25 cellular contexts compared by ENCODE assay signal in genomic region chr1:33636209-33636608, GRCh38.
A peak's percentile ranks its signal among the peaks of the same experiment; 100 is the strongest.
DNase-seq lines count a peak whose midpoint lies in the region; ATAC-seq and TF ChIP-seq lines count a peak whose summit lies in the region.
"Had no signal": no experiment of that assay in that cellular context is flagged by ENCODE, and none has a peak within 500 bp of the region (broad histone marks: within the 10 kb centered on the region; RNA-seq: fewer than 3 reads in every experiment).

No MANE protein-coding gene starts in this region.

- H3F3A ChIP-seq in GM23338 (replicated peaks; ENCODE audit: low read depth), result no peaks in the 10 kb centered on the region

- TF ChIP-seq CTCF in GM23338 (conservative IDR thresholded peaks at IDR 0.05; ENCODE audit: low read depth in 2 of 2) (no peak), coronary artery (IDR thresholded peaks at IDR 0.05) (no peak), osteocyte (IDR thresholded peaks at IDR 0.05) (no peak)

- H3K4me1 Mint-ChIP-seq in GM23338, result peaks cover 29% of the 10 kb centered on the region
- H3K4me1 Mint-ChIP-seq in osteocyte (ENCODE audit: unreplicated experiment), result no peaks in the 10 kb centered on the region

- H3K79me2 ChIP-seq in GM23338 (replicated peaks; ENCODE audit: insufficient read depth), result no peaks in the 10 kb centered on the region

- H3K27ac ChIP-seq in GM23338 (ENCODE audit: low read depth) (no peak overlapping the region), coronary artery (no peak overlapping the region), iPS-20b (ENCODE audit: low read length) (no peak overlapping the region)
- H3K27ac ChIP-seq: 22Rv1, BLaER1 had no signal

- H2AFZ ChIP-seq in GM23338, result no peak overlapping the region

- H3K27me3 Mint-ChIP-seq in GM23338 (ENCODE audit: insufficient read depth, low read depth, poor library complexity), result peaks cover 10% of the 10 kb centered on the region
- peaks cover 11% of the 10 kb centered on the region for H3K27me3 Mint-ChIP-seq in osteocyte (ENCODE audit: unreplicated experiment)

- no peak for ATAC-seq in GM23338
- ATAC-seq: GM12878 had no signal

- H3K9ac ChIP-seq in iPS-20b (ENCODE audit: low read depth, low read length), result no peak overlapping the region
- H3K9ac ChIP-seq: BLaER1 had no signal

- no peak overlapping the region for H3K4me3 Mint-ChIP-seq in GM23338
- no peak overlapping the region for H3K4me3 Mint-ChIP-seq in osteocyte (ENCODE audit: unreplicated experiment)
- H3K4me3 Mint-ChIP-seq: CD14-positive monocyte; CD4-positive, alpha-beta memory T cell; CD4-positive, CD25-positive, alpha-beta regulatory T cell; CD8-positive, alpha-beta memory T cell had no signal

- peak overlapping the region; percentile 66; the same call in 1 of the 2 replicates for H3K4me2 ChIP-seq in GM23338
- H3K4me2 ChIP-seq: BLaER1 had no signal

- peaks cover 9% of the 10 kb centered on the region; the same call in 1 of the 2 replicates for H3K4me1 ChIP-seq in GM23338 (ENCODE audit: insufficient read depth)
- H3K4me1 ChIP-seq in iPS-20b (ENCODE audit: insufficient read depth, low read length), result peaks cover 18% of the 10 kb centered on the region
- H3K4me1 ChIP-seq: BE2C, BLaER1 had no signal

- H3K4me3 ChIP-seq in GM23338 (no peak overlapping the region), coronary artery (no peak overlapping the region), iPS-20b (ENCODE audit: low read length) (peak overlapping the region; percentile 29; the same call in 1 of the 2 replicates)
- H3K4me3 ChIP-seq: BLaER1, GM12878 had no signal

- no peaks in the 10 kb centered on the region for H4K20me1 ChIP-seq in GM23338 (replicated peaks; ENCODE audit: insufficient read depth)
- H4K20me1 ChIP-seq: BLaER1 had no signal

- H3K36me3 ChIP-seq in GM23338 (ENCODE audit: insufficient read depth), result no peaks in the 10 kb centered on the region
- H3K36me3 ChIP-seq in iPS-20b (ENCODE audit: insufficient read depth, low read depth, low read length), result no peaks in the 10 kb centered on the region
- H3K36me3 ChIP-seq: BE2C, BLaER1 had no signal

- DNase-seq in GM23338 (ENCODE audit: low spot score), result no peak
- peak; percentile 65 for DNase-seq in coronary artery (ENCODE audit: low spot score)
- peak; percentile 82 for DNase-seq in osteocyte (ENCODE audit: extremely low spot score, unreplicated experiment)
- no peak for DNase-seq in NCI-H69 (lab: John Stamatoyannopoulos, UW)
- no peak for DNase-seq in A172 (ENCODE audit: low spot score)
- DNase-seq in ureter (ENCODE audit: low spot score), result no peak
- DNase-seq: ACHN; BE2C; C1 segment of cervical spinal cord; CD4-positive, alpha-beta memory T cell; CD4-positive, CD25-positive, alpha-beta regulatory T cell; CD8-positive, alpha-beta memory T cell; COR-L47; DMS 273 treated with DMSO at 0.1 percent for 48 hours; DMS153; DMS53; DMS79; DND-41; EL; GDM1 had no signal

- H3K27ac Mint-ChIP-seq in GM23338 (no peak overlapping the region), osteocyte (ENCODE audit: unreplicated experiment) (no peak overlapping the region)
- H3K27ac Mint-ChIP-seq: CD14-positive monocyte; CD4-positive, CD25-positive, alpha-beta regulatory T cell; CD8-positive, alpha-beta memory T cell had no signal

- no peaks in the 10 kb centered on the region for H3K9me3 ChIP-seq in iPS-20b (ENCODE audit: insufficient read depth, low read depth, low read length)
- H3K9me3 ChIP-seq: BE2C, BLaER1 had no signal

- H3K9me3 Mint-ChIP-seq in GM23338, result no peaks in the 10 kb centered on the region; the same call in 2 of the 3 replicates
- no peaks in the 10 kb centered on the region for H3K9me3 Mint-ChIP-seq in osteocyte (ENCODE audit: unreplicated experiment)
- H3K9me3 Mint-ChIP-seq: CD14-positive monocyte; CD4-positive, alpha-beta memory T cell; CD8-positive, alpha-beta memory T cell had no signal

- peaks cover 16% of the 10 kb centered on the region; the same call in 1 of the 2 replicates for H3K9me2 ChIP-seq in GM23338 (ENCODE audit: insufficient read depth)

- H3K36me3 Mint-ChIP-seq in GM23338 (ENCODE audit: low read depth) (peaks cover 28% of the 10 kb centered on the region), osteocyte (ENCODE audit: unreplicated experiment) (no peaks in the 10 kb centered on the region)
- H3K36me3 Mint-ChIP-seq: CD14-positive monocyte; CD4-positive, alpha-beta memory T cell; CD4-positive, CD25-positive, alpha-beta regulatory T cell; CD8-positive, alpha-beta memory T cell had no signal

- H3K27me3 ChIP-seq in GM23338 (ENCODE audit: insufficient read depth) (no peaks in the 10 kb centered on the region), iPS-20b (ENCODE audit: insufficient read depth, low read length) (peaks cover 17% of the 10 kb centered on the region)
- H3K27me3 ChIP-seq: BLaER1 had no signal

TF ChIP-seq in GM23338, 12 proteins besides CTCF, POLR2A, EP300 and RAD21 (continues in another document):
- TF ChIP-seq NANOG (IDR thresholded peaks at IDR 0.05; ENCODE audit: borderline replicate concordance) (no peak), ZNF331 (CRISPR knock-in tag; IDR thresholded peaks at IDR 0.05; ENCODE audit: low read depth) (no peak), ZNF114 (CRISPR knock-in tag; IDR thresholded peaks at IDR 0.05) (no peak), REST (IDR thresholded peaks at IDR 0.05; ENCODE audit: unreplicated experiment) (no peak)

Comparison
In these comparisons a context has a peak if more than half of its experiments do, and no peak if none do; other contexts are left out.
1. DNase-seq: peak in coronary artery (single experiment) and osteocyte (single experiment); none in GM23338 (single experiment), NCI-H69 (single experiment), A172 (single experiment) and ureter (single experiment).